Comparison of ENCODE assay signal across 8 cellular contexts in genomic region chr20:33810885-33811762, GRCh38. TPM values are rescaled to one million over a fixed set of nuclear protein-coding genes. Genes with fewer than 3 reads are reported as not detected.
DNase-seq lines count a peak whose midpoint lies in the region; ATAC-seq and TF ChIP-seq lines count a peak whose summit lies in the region.

TSS of gene CHMP4B (plus strand) at chr20:33811348. CDS start at chr20:33811469, 121 bp downstream.

- H3K36me3 Mint-ChIP-seq in nephron progenitor cell (ENCODE audit: low read depth) = peaks cover 5% of the 10 kb centered on the region

- ATAC-seq in stimulated activated naive CD8-positive, alpha-beta T cell treated with anti-CD3 and anti-CD28 coated beads, Interleukin-15, amount 100 ng/mL, for 72 hours = peak; percentile 98

- TF ChIP-seq CTCF in fibroblast of the aortic adventitia (IDR thresholded peaks at IDR 0.05; ENCODE audit: insufficient read depth, low read length) = no peak
- TF ChIP-seq CTCF in nephron progenitor cell (IDR thresholded peaks at IDR 0.05) = no peak

- H3K4me1 Mint-ChIP-seq in nephron progenitor cell = peaks cover 27% of the 10 kb centered on the region
- H3K4me1 Mint-ChIP-seq in stimulated activated naive CD8-positive, alpha-beta T cell treated with anti-CD3 and anti-CD28 coated beads, Interleukin-15, amount 100 ng/mL, for 72 hours = peaks cover 36% of the 10 kb centered on the region

- DNase-seq in ELF-1 (ENCODE audit: low read depth, low spot score) (peak; percentile 98), H7 (peak; percentile 97), M059J (ENCODE audit: low read depth) (peak; percentile 100), SHP77 treated with DMSO at 0.1 percent for 48 hours (lab: John Stamatoyannopoulos, UW) (peak; percentile 90), fibroblast of the aortic adventitia (ENCODE audit: low read depth) (peak; percentile 98), nephron progenitor cell (peak; percentile 97)
- DNase-seq in activated effector memory CD4-positive, alpha-beta T cell treated with anti-CD3 and anti-CD28 coated beads, Interleukin-2, amount 50 U/mL, for 16 hours = peak; percentile 100
- DNase-seq in stimulated activated naive CD8-positive, alpha-beta T cell treated with anti-CD3 and anti-CD28 coated beads, Interleukin-15, amount 100 ng/mL, for 72 hours = peak; percentile 97 to 98

- peak within 1 kb of the TSS; percentile 94 for H3K27ac Mint-ChIP-seq in nephron progenitor cell
- peak within 1 kb of the TSS; percentile 98 to 99 for H3K27ac Mint-ChIP-seq in stimulated activated naive CD8-positive, alpha-beta T cell treated with anti-CD3 and anti-CD28 coated beads, Interleukin-15, amount 100 ng/mL, for 72 hours

- peak within 1 kb of the TSS; percentile 99 for H3K4me3 Mint-ChIP-seq in nephron progenitor cell
- peak within 1 kb of the TSS; percentile 97 for H3K4me3 Mint-ChIP-seq in stimulated activated naive CD8-positive, alpha-beta T cell treated with anti-CD3 and anti-CD28 coated beads, Interleukin-15, amount 100 ng/mL, for 72 hours

- no peaks in the 10 kb centered on the region for H3K9me3 Mint-ChIP-seq in nephron progenitor cell
- H3K9me3 Mint-ChIP-seq in stimulated activated naive CD8-positive, alpha-beta T cell treated with anti-CD3 and anti-CD28 coated beads, Interleukin-15, amount 100 ng/mL, for 72 hours = no peaks in the 10 kb centered on the region

- H3K27me3 ChIP-seq in H7 (ENCODE audit: control insufficient read depth, insufficient read depth, low read length) = no peaks in the 10 kb centered on the region

- H3K4me3 ChIP-seq in H7 (ENCODE audit: insufficient read depth, low read depth, low read length) = peak within 1 kb of the TSS; percentile 89
- peak within 1 kb of the TSS; percentile 99 for H3K4me3 ChIP-seq in fibroblast of the aortic adventitia (ENCODE audit: low read depth, low read length)

- peaks cover 8% of the 10 kb centered on the region for H3K27me3 Mint-ChIP-seq in nephron progenitor cell (ENCODE audit: low read depth, poor library complexity)
- no peaks in the 10 kb centered on the region for H3K27me3 Mint-ChIP-seq in stimulated activated naive CD8-positive, alpha-beta T cell treated with anti-CD3 and anti-CD28 coated beads, Interleukin-15, amount 100 ng/mL, for 72 hours

- H3K36me3 ChIP-seq in H7 (replicated peaks; ENCODE audit: control insufficient read depth, insufficient read depth, low read length) = no peaks in the 10 kb centered on the region

RNA-seq across cellular contexts. Expression of gene CHMP4B, which starts in this region (rescaled TPM):
- total RNA-seq in H7 (2014; rRNA removed; shearing (Covaris generic)) = 31.8 and 33.6 TPM in 2 replicates
- total RNA-seq in M059J (2014; rRNA removed; shearing (Covaris generic)) = 71.9 and 81.9 TPM in 2 replicates
- 43.7 and 54.8 TPM in 2 replicates for total RNA-seq in fibroblast of the aortic adventitia (ENCODE audit: low replicate concordance)

Comparison
In these comparisons a context has a peak if more than half of its experiments do, and no peak if none do; other contexts are left out.
1. Peak in every context shown above with its lines: DNase-seq, ATAC-seq and H3K4me3 ChIP-seq.